ENCODE assay signal across 23 cellular contexts in the genomic region with DNA sequence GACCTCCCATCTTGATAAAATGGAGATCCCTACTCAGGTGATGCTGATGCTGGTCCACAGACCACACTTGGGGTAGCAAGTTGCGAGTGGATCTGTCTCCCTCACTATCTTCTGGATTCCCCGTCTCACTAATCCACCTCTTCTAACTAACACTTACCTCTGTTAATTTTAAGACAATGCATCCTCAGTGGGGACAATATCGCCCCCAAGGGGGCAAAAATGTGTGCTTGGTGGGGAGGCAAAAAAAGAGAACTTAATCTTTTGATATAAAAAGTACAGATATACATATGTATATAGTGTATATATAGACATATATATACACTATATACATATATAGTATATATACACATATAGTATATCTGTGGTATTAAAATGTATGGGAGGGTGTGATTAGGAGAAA. TPM values are rescaled to one million over a fixed set of nuclear protein-coding genes. Genes with fewer than 3 reads are reported as not detected.
DNase-seq lines count a peak whose midpoint lies in the region; ATAC-seq, FAIRE-seq and TF ChIP-seq lines count a peak whose summit lies in the region.
"Had no signal": no experiment of that assay in that cellular context is flagged by ENCODE, and none has a peak within 500 bp of the region (broad histone marks: within the 10 kb centered on the region; RNA-seq: fewer than 3 reads in every experiment).

No MANE protein-coding gene starts in this region.

- peaks cover 29% of the 10 kb centered on the region for H3K27me3 Mint-ChIP-seq in activated CD4-positive, alpha-beta memory T cell treated with anti-CD3 and anti-CD28 coated beads for 36 hours

- H3K9ac ChIP-seq in BLaER1, result no peak overlapping the region
- H3K9ac ChIP-seq in H1 (replicated peaks in 1 of 4; ENCODE audit: extremely low read depth in 1 of 4, low read depth in 3 of 4, low read length in 3 of 4), result no peak overlapping the region

- POLR2A ChIA-PET in A673 (lab: Charles Lee; ENCODE audit: low non-redundant PET) (no interaction called here), H1 (lab: Charles Lee; ENCODE audit: partially characterized antibody) (interaction anchor here (0.6 kb wide), 1 partner anchor 14 kb away, joined by 4 read pairs; no protein-coding TSS in a partner anchor)
- POLR2A ChIA-PET in activated CD4-positive, alpha-beta memory T cell treated with anti-CD3 and anti-CD28 coated beads for 36 hours (lab: Charles Lee), result no interaction called here

- no peak for ATAC-seq in HG03025 (IDR thresholded peaks at IDR 0.05; ENCODE audit: low FRiP score, unreplicated experiment)
- ATAC-seq: activated CD4-positive, CD25-positive, alpha-beta regulatory T cell treated with anti-CD3 and anti-CD28 coated beads, Interleukin-2, amount 50 U/mL, for 24 hours; naive thymus-derived CD8-positive, alpha-beta T cell; stimulated activated effector memory CD8-positive, alpha-beta T cell treated with anti-CD3 and anti-CD28 coated beads, Interleukin-12 subunit alpha, Interleukin-12 subunit beta, amount 100 ng/mL, for 72 hours had no signal

- no peak for TF ChIP-seq POLR2A in H1 (IDR thresholded peaks at IDR 0.05; ENCODE audit: control extremely low read depth in 1 of 2, low read depth in 2 of 2, low read length in 2 of 2)

- FAIRE-seq in H1 (lab: Jason Lieb, UNC), result no peak
- FAIRE-seq: bronchial epithelial cell, GM18507, GM19239 had no signal

- no peaks in the 10 kb centered on the region for H3K9me3 Mint-ChIP-seq in activated CD4-positive, alpha-beta memory T cell treated with anti-CD3 and anti-CD28 coated beads for 36 hours
- H3K9me3 Mint-ChIP-seq: activated naive CD8-positive, alpha-beta T cell treated with anti-CD3 and anti-CD28 coated beads, Interleukin-2, amount 10 ng/mL, durations not matched to agents 7 days and 5 days; stimulated activated effector memory CD8-positive, alpha-beta T cell treated with anti-CD3 and anti-CD28 coated beads, Interleukin-12 subunit alpha, Interleukin-12 subunit beta, amount 100 ng/mL, for 72 hours had no signal

- H3K9me3 ChIP-seq in A673 (ENCODE audit: low read depth, low read length, poor library complexity, severe bottlenecking), result no peaks in the 10 kb centered on the region
- no peaks in the 10 kb centered on the region for H3K9me3 ChIP-seq in BLaER1
- no peaks in the 10 kb centered on the region for H3K9me3 ChIP-seq in H1 (ENCODE audit: insufficient read depth in 2 of 2, low read depth in 1 of 2, low read length in 1 of 2)
- H3K9me3 ChIP-seq: esophagus muscularis mucosa, HAP-1 had no signal

- H3K56ac ChIP-seq in H1 (replicated peaks; ENCODE audit: insufficient read length, low read depth, low read length), result no peak overlapping the region

- H2BK120ac ChIP-seq in H1 (replicated peaks; ENCODE audit: low read depth, low read length), result no peak overlapping the region

- peak; percentile 53; the same call in 1 of the 2 replicates for TF ChIP-seq CTCF in A673 (conservative IDR thresholded peaks at IDR 0.05; ENCODE audit: low read depth, low read length)
- peak in 2 of 3 experiments; percentile 36 to 39; a peak in 3 of 4 replicates for TF ChIP-seq CTCF in H1 (IDR thresholded peaks at IDR 0.05; ENCODE audit: control extremely low read depth in 1 of 3, insufficient read depth in 1 of 3, low read depth in 1 of 3, low read length in 3 of 3)

- DNase-seq in A673 (ENCODE audit: low spot score), result peak; percentile 42
- DNase-seq in NCI-H69 (lab: John Stamatoyannopoulos, UW), result peak; percentile 44
- DNase-seq in H1 (ENCODE audit: low read depth in 1 of 2, low spot score in 2 of 2), result no peak
- DNase-seq in kidney tubule cell (ENCODE audit: low spot score), result no peak
- no peak for DNase-seq in activated CD4-positive, alpha-beta memory T cell treated with anti-CD3 and anti-CD28 coated beads for 36 hours
- DNase-seq: activated naive CD8-positive, alpha-beta T cell treated with anti-CD3 and anti-CD28 coated beads, Interleukin-2, amount 10 ng/mL, durations not matched to agents 7 days and 5 days; naive thymus-derived CD8-positive, alpha-beta T cell; NCI-H1436 treated with DMSO at 0.1 percent for 48 hours; NCI-H226; SIG-M5; stimulated activated CD4-positive, alpha-beta T cell treated with anti-CD3 and anti-CD28 coated beads, Interleukin-12 subunit alpha, Interleukin-12 subunit beta, amount 100 ng/mL, for 4 hours; T-helper 2 cell had no signal

- H3K79me2 ChIP-seq in H1 (ENCODE audit: control insufficient read depth in 1 of 2, insufficient read depth in 2 of 2, low read length in 2 of 2), result no peaks in the 10 kb centered on the region

- peaks cover 11% of the 10 kb centered on the region for H3K4me1 Mint-ChIP-seq in activated CD4-positive, alpha-beta memory T cell treated with anti-CD3 and anti-CD28 coated beads for 36 hours (ENCODE audit: low read depth)

- no peaks in the 10 kb centered on the region for H3K79me1 ChIP-seq in H1 (ENCODE audit: low read depth, low read length)

- H2BK15ac ChIP-seq in H1 (ENCODE audit: low read length), result no peak overlapping the region

- H3K36me3 ChIP-seq in A673 (ENCODE audit: insufficient read depth, low read length, poor library complexity, severe bottlenecking) (peaks cover 6% of the 10 kb centered on the region), BLaER1 (peaks cover 26% of the 10 kb centered on the region; the same call in 1 of the 2 replicates), H1 (ENCODE audit: control insufficient read depth in 2 of 4, insufficient read depth in 4 of 4, low read length in 3 of 4) (no peaks in the 10 kb centered on the region)
- H3K36me3 ChIP-seq: esophagus muscularis mucosa, HAP-1 had no signal

- H3K4me3 ChIP-seq in A673 (ENCODE audit: low read depth, low read length, poor library complexity, severe bottlenecking) (no peak overlapping the region), BLaER1 (no peak overlapping the region), H1 (ENCODE audit: extremely low read depth in 1 of 4, insufficient read depth in 2 of 4, low read depth in 3 of 4, low read length in 4 of 4) (no peak overlapping the region)
- H3K4me3 ChIP-seq: esophagus muscularis mucosa, HAP-1 had no signal

- CTCF ChIA-PET in A673 (lab: Charles Lee), result no interaction called here
- CTCF ChIA-PET in H1 (lab: Charles Lee; ENCODE audit: partially characterized antibody), result interaction anchor here (0.6 to 11.1 kb wide), 19 partner anchors 8 to 1207 kb away, joined by 3 to 136 read pairs (median 4); no protein-coding TSS in a partner anchor
- CTCF ChIA-PET in activated CD4-positive, alpha-beta memory T cell treated with anti-CD3 and anti-CD28 coated beads for 36 hours (lab: Charles Lee), result no interaction called here

- peaks cover 13% of the 10 kb centered on the region for H3K23me2 ChIP-seq in H1 (ENCODE audit: low read depth, low read length)

- H3K4me2 ChIP-seq in BLaER1 (peak overlapping the region; percentile 98), H1 (ENCODE audit: insufficient read depth in 1 of 2, low read depth in 2 of 2, low read length in 2 of 2) (no peak overlapping the region)

- H2AK5ac ChIP-seq in H1 (ENCODE audit: low read depth, low read length), result no peak overlapping the region

- H4K5ac ChIP-seq in H1 (ENCODE audit: insufficient read length, low read depth, low read length), result no peak overlapping the region

- no peak overlapping the region for H2AFZ ChIP-seq in H1 (ENCODE audit: low read length)

- H3K4ac ChIP-seq in H1 (replicated peaks; ENCODE audit: insufficient read length, low read depth, low read length), result no peak overlapping the region

- 62% methylated on average over 3 of the region's 3 CpGs; no CpG with 5 or more reads in 1 of the 2 experiments for WGBS in H1 (ENCODE audit: extremely low coverage in 1 of 2, insufficient coverage in 1 of 2, insufficient read length in 1 of 2, insufficient replicate concordance in 2 of 2, low coverage in 1 of 2, low lambda C conversion rate in 2 of 2, missing lambda C conversion rate in 1 of 2), 2 experiments

- no peaks in the 10 kb centered on the region for H3K36me3 Mint-ChIP-seq in activated CD4-positive, alpha-beta memory T cell treated with anti-CD3 and anti-CD28 coated beads for 36 hours
- H3K36me3 Mint-ChIP-seq: activated naive CD8-positive, alpha-beta T cell treated with anti-CD3 and anti-CD28 coated beads, Interleukin-2, amount 10 ng/mL, durations not matched to agents 7 days and 5 days; naive thymus-derived CD8-positive, alpha-beta T cell; stimulated activated effector memory CD8-positive, alpha-beta T cell treated with anti-CD3 and anti-CD28 coated beads, Interleukin-12 subunit alpha, Interleukin-12 subunit beta, amount 100 ng/mL, for 72 hours had no signal

- H2BK5ac ChIP-seq in H1 (ENCODE audit: low read depth, low read length), result no peak overlapping the region

- intact Hi-C loops in A673 (cut with micrococcal nuclease; ENCODE audit: unreplicated experiment), result loop anchor here (10.0 kb wide), 1 partner anchor 258 kb away; no protein-coding TSS in a partner anchor
- intact Hi-C loops in activated CD4-positive, alpha-beta memory T cell treated with anti-CD3 and anti-CD28 coated beads for 36 hours (cut with micrococcal nuclease), result no loop called here

- peak; percentile 67 to 70 for TF ChIP-seq RAD21 in H1 (IDR thresholded peaks at IDR 0.05 in 1 of 2, conservative IDR thresholded peaks at IDR 0.05 in 1 of 2; ENCODE audit: low read depth in 2 of 2, low read length in 2 of 2)

- BruUV-seq in A673 (replicated peaks; lab: Mats Ljungman, UMichigan), result no TSS peak

- no peak overlapping the region for H4K8ac ChIP-seq in H1 (ENCODE audit: extremely low read depth, insufficient read depth, low read length)

- H3K23ac ChIP-seq in H1 (ENCODE audit: insufficient read length), result no peak overlapping the region

- H3K4me1 ChIP-seq in A673 (ENCODE audit: insufficient read depth, low read length, poor library complexity, severe bottlenecking) (peaks cover 54% of the 10 kb centered on the region), BLaER1 (peaks cover 53% of the 10 kb centered on the region), H1 (replicated peaks in 1 of 4; ENCODE audit: control insufficient read depth in 3 of 4, insufficient read depth in 4 of 4, low read length in 3 of 4) (peaks cover 8 to 20% (median 13%) of the 10 kb centered on the region in 4 experiments)
- H3K4me1 ChIP-seq: HAP-1 had no signal

- H3K27ac ChIP-seq in A673 (ENCODE audit: low read depth, low read length, poor library complexity, severe bottlenecking) (peak overlapping the region; percentile 89), BLaER1 (no peak overlapping the region), H1 (ENCODE audit: low read depth, low read length) (no peak overlapping the region)
- H3K27ac ChIP-seq: esophagus muscularis mucosa had no signal

- no peak overlapping the region for H4K91ac ChIP-seq in H1 (replicated peaks; ENCODE audit: insufficient read length, low read length)

- H3K27me3 ChIP-seq in A673 (replicated peaks; ENCODE audit: insufficient read depth, low read depth, low read length, poor library complexity) (no peaks in the 10 kb centered on the region), BLaER1 (peaks cover 8% of the 10 kb centered on the region), H1 (replicated peaks in 1 of 4; ENCODE audit: control insufficient read depth in 3 of 4, extremely low read depth in 1 of 4, insufficient read depth in 3 of 4, low read length in 3 of 4) (peaks cover 2 to 17% (median 13%) of the 10 kb centered on the region in 4 experiments; a peak in 6 of 7 replicates)

- no peak overlapping the region for H2BK20ac ChIP-seq in H1 (ENCODE audit: low read length)

- H3K14ac ChIP-seq in H1 (ENCODE audit: insufficient read length), result no peak overlapping the region

- H3K4me3 Mint-ChIP-seq in activated CD4-positive, alpha-beta memory T cell treated with anti-CD3 and anti-CD28 coated beads for 36 hours, result no peak overlapping the region
- H3K4me3 Mint-ChIP-seq: activated naive CD8-positive, alpha-beta T cell treated with anti-CD3 and anti-CD28 coated beads, Interleukin-2, amount 10 ng/mL, durations not matched to agents 7 days and 5 days; stimulated activated effector memory CD8-positive, alpha-beta T cell treated with anti-CD3 and anti-CD28 coated beads, Interleukin-12 subunit alpha, Interleukin-12 subunit beta, amount 100 ng/mL, for 72 hours had no signal

- no peak overlapping the region for H2BK12ac ChIP-seq in H1 (ENCODE audit: low read depth, low read length)

- H3K27ac Mint-ChIP-seq in activated CD4-positive, alpha-beta memory T cell treated with anti-CD3 and anti-CD28 coated beads for 36 hours, result no peak overlapping the region
- H3K27ac Mint-ChIP-seq: activated naive CD8-positive, alpha-beta T cell treated with anti-CD3 and anti-CD28 coated beads, Interleukin-2, amount 10 ng/mL, durations not matched to agents 7 days and 5 days; stimulated activated effector memory CD8-positive, alpha-beta T cell treated with anti-CD3 and anti-CD28 coated beads, Interleukin-12 subunit alpha, Interleukin-12 subunit beta, amount 100 ng/mL, for 72 hours had no signal

- TF ChIP-seq EP300 in H1 (IDR thresholded peaks at IDR 0.05; ENCODE audit: borderline replicate concordance in 1 of 2, low read depth in 2 of 2, low read length in 2 of 2), result no peak

- H3K18ac ChIP-seq in H1 (ENCODE audit: extremely low read depth, low read length), result no peak overlapping the region

- peaks cover 78% of the 10 kb centered on the region for H4K20me1 ChIP-seq in BLaER1
- no peaks in the 10 kb centered on the region for H4K20me1 ChIP-seq in H1 (replicated peaks in 1 of 2; ENCODE audit: control insufficient read depth in 1 of 2, insufficient read depth in 2 of 2, low read length in 2 of 2)

RNA-seq across cellular contexts. Expression of a gene that starts 4.3 kb away (rescaled TPM):
- total RNA-seq in A673 (2021), result 22.3 and 26.6 TPM in 2 replicates
- 2.3 TPM in 2 replicates for total RNA-seq in H1 (2021; fragmentation: NEBNext Ultra II Directional; extraction: Animal tissue kit (Norgen Biotek cat#: 25700))
- 2.3 and 2.9 TPM in 2 replicates for polyA plus RNA-seq in H1 (2011; rRNA removed)
- polyA plus RNA-seq in H1 (2011; cell fraction: cytosol; rRNA removed), result 2.1 TPM
- polyA plus RNA-seq in H1 (2011; cell fraction: nucleus; rRNA removed), result 5.0 TPM
- polyA plus RNA-seq in H1 (2012, experiment 1 of 2), result 0.64 to 1.5 TPM (median 1.2 TPM) in 4 replicates
- 0.75 TPM for polyA plus RNA-seq in H1 (2012, experiment 2 of 2)
- polyA plus RNA-seq in H1 (2013, experiment 1 of 2), result 2.1 TPM
- 2.3 TPM for polyA plus RNA-seq in H1 (2013, experiment 2 of 2)
- polyA minus RNA-seq in H1 (2011; rRNA and poly(A)+ RNA removed), result 3.2 and 3.8 TPM in 2 replicates
- polyA minus RNA-seq in H1 (2011; cell fraction: cytosol; rRNA and poly(A)+ RNA removed), result 2.9 TPM
- polyA minus RNA-seq in H1 (2011; cell fraction: nucleus; rRNA and poly(A)+ RNA removed), result 6.2 TPM
- total RNA-seq in activated CD4-positive, alpha-beta memory T cell treated with anti-CD3 and anti-CD28 coated beads for 36 hours, result not detected
- total RNA-seq: activated naive CD8-positive, alpha-beta T cell treated with anti-CD3 and anti-CD28 coated beads, Interleukin-2, amount 10 ng/mL, durations not matched to agents 7 days and 5 days; bronchial epithelial cell; LHCN-M2; naive thymus-derived CD8-positive, alpha-beta T cell; pulmonary artery endothelial cell had no signal

Comparison
In these comparisons a context has a peak if more than half of its experiments do, and no peak if none do; other contexts are left out.
1. DNase-seq: peak in A673 (single experiment) and NCI-H69 (single experiment); none in H1 (0 of 2), kidney tubule cell (single experiment) and activated CD4-positive, alpha-beta memory T cell treated with anti-CD3 and anti-CD28 coated beads for 36 hours (single experiment).